ENCODE assay signal across 17 cellular contexts in genomic region chr7:80677629-80678028, GRCh38. TPM values are rescaled to one million over a fixed set of nuclear protein-coding genes. Genes with fewer than 3 reads are reported as not detected.
"Had no signal": no experiment of that assay in that cellular context is flagged by ENCODE, and none has a peak within 500 bp of the region (broad histone marks: within the 10 kb centered on the region; RNA-seq: fewer than 3 reads in every experiment).

No MANE protein-coding gene starts in this region.

- H3K36me3 ChIP-seq: thoracic aorta had no signal

- ATAC-seq: activated naive CD4-positive, alpha-beta T cell treated with anti-CD3 and anti-CD28 coated beads, Interleukin-2, amount 50 U/mL, for 72 hours; activated T-helper 17 cell treated with anti-CD3 and anti-CD28 coated beads, Interleukin-2, amount 50 U/mL, for 72 hours; natural killer cell; WTC11 had no signal

- DNase-seq: activated T-cell treated with anti-CD3 and anti-CD28 coated beads, Interleukin-2, amount 50 U/mL, for 24 hours; aorta; caudate nucleus; effector memory CD4-positive, alpha-beta T cell; immature natural killer cell; left ventricle myocardium inferior; natural killer cell; retina; spleen; stimulated activated CD4-positive, alpha-beta T cell treated with anti-CD3 and anti-CD28 coated beads, Interleukin-4, amount 100 ng/mL, for 1 hour; stimulated activated naive CD4-positive, alpha-beta T cell; T1000 had no signal

- H3K4me3 ChIP-seq: esophagus muscularis mucosa, left ventricle myocardium inferior, spleen, thoracic aorta had no signal

- H3K27ac ChIP-seq: esophagus muscularis mucosa, spleen, thoracic aorta had no signal

- H3K4me1 ChIP-seq: esophagus muscularis mucosa had no signal

- H3K27me3 ChIP-seq: esophagus muscularis mucosa, spleen had no signal

- H3K9me3 ChIP-seq: esophagus muscularis mucosa, left ventricle myocardium inferior, spleen, thoracic aorta had no signal

RNA-seq across cellular contexts. Expression of gene CD36, which starts 39.2 kb away (rescaled TPM):
- total RNA-seq: activated naive CD4-positive, alpha-beta T cell treated with anti-CD3 and anti-CD28 coated beads, Interleukin-2, amount 50 U/mL, for 72 hours; activated T-helper 17 cell treated with anti-CD3 and anti-CD28 coated beads, Interleukin-2, amount 50 U/mL, for 72 hours had no signal
